ENCODE assay signal across 8 cellular contexts in genomic region chr12:31362115-31362758, GRCh38. TPM values are rescaled to one million over a fixed set of nuclear protein-coding genes. Genes with fewer than 3 reads are reported as not detected.
DNase-seq lines count a peak whose midpoint lies in the region; ATAC-seq and TF ChIP-seq lines count a peak whose summit lies in the region.

No MANE protein-coding gene starts in this region.

- H3K4me3 Mint-ChIP-seq in activated CD4-positive, alpha-beta memory T cell treated with anti-CD3 and anti-CD28 coated beads, Interleukin-2, amount 10 ng/mL, durations not matched to agents 7 days and 5 days, result peak overlapping the region; percentile 56
- peak overlapping the region; percentile 37 for H3K4me3 Mint-ChIP-seq in mesothelial cell of epicardium

- H3K27ac ChIP-seq in HEK293 (ENCODE audit: extremely low read depth, low read depth, low read length) (peak overlapping the region; percentile 51), right atrium auricular region (no peak overlapping the region)

- peak; percentile 49 for DNase-seq in NB4 (ENCODE audit: low read depth)
- DNase-seq in activated CD4-positive, alpha-beta memory T cell treated with anti-CD3 and anti-CD28 coated beads, Interleukin-2, amount 10 ng/mL, durations not matched to agents 7 days and 5 days, result no peak
- DNase-seq in mesothelial cell of epicardium (ENCODE audit: low spot score in 2 of 2, unreplicated experiment in 2 of 2), result no peak
- DNase-seq in right atrium auricular region (ENCODE audit: low spot score), result no peak
- no peak for DNase-seq in OCI-M1 (lab: John Stamatoyannopoulos, UW)
- no peak for DNase-seq in superior temporal gyrus (ENCODE audit: extremely low spot score)

- H3K9me3 ChIP-seq in HEK293 (ENCODE audit: control insufficient read depth, insufficient read depth, low read depth, low read length), result no peaks in the 10 kb centered on the region
- no peaks in the 10 kb centered on the region for H3K9me3 ChIP-seq in right atrium auricular region

- peak; percentile 30 for ATAC-seq in GM18508 (IDR thresholded peaks at IDR 0.05; ENCODE audit: insufficient read depth, unreplicated experiment)

- H3K9me3 Mint-ChIP-seq in activated CD4-positive, alpha-beta memory T cell treated with anti-CD3 and anti-CD28 coated beads, Interleukin-2, amount 10 ng/mL, durations not matched to agents 7 days and 5 days, result no peaks in the 10 kb centered on the region
- H3K9me3 Mint-ChIP-seq in mesothelial cell of epicardium, result no peaks in the 10 kb centered on the region

- H3K27ac Mint-ChIP-seq in activated CD4-positive, alpha-beta memory T cell treated with anti-CD3 and anti-CD28 coated beads, Interleukin-2, amount 10 ng/mL, durations not matched to agents 7 days and 5 days, result peak overlapping the region; percentile 87
- peak overlapping the region; percentile 93 for H3K27ac Mint-ChIP-seq in mesothelial cell of epicardium

- POLR2A ChIA-PET in HEK293 (lab: Yijun Ruan, JAX), result interaction anchor here (0.9 kb wide), 1 partner anchor 9 kb away, joined by 3 read pairs; no protein-coding TSS in a partner anchor
- POLR2A ChIA-PET in activated CD4-positive, alpha-beta memory T cell treated with anti-CD3 and anti-CD28 coated beads, Interleukin-2, amount 10 ng/mL, durations not matched to agents 7 days and 5 days (lab: Charles Lee), result interaction anchor here (1.2 to 2.8 kb wide), 3 partner anchors 8 to 46 kb away, joined by 3 to 13 read pairs (median 9); partner anchors contain the start of gene SINHCAF

- H3K4me1 ChIP-seq in HEK293 (ENCODE audit: control insufficient read depth, insufficient read depth, low read length) (peaks cover 6% of the 10 kb centered on the region; the same call in 1 of the 2 replicates), right atrium auricular region (no peaks in the 10 kb centered on the region)

- H3K4me3 ChIP-seq in HEK293 (ENCODE audit: low read depth, low read length) (no peak overlapping the region), NB4 (ENCODE audit: low read depth, low read length) (peak overlapping the region; percentile 35), right atrium auricular region (no peak overlapping the region)

- TF ChIP-seq CTCF in HEK293 (tag by site-specific recombination; IDR thresholded peaks at IDR 0.05) (peak; percentile 49), NB4 (IDR thresholded peaks at IDR 0.05; ENCODE audit: low read depth, low read length) (no peak), mesothelial cell of epicardium (IDR thresholded peaks at IDR 0.05; ENCODE audit: unreplicated experiment) (no peak), right atrium auricular region (IDR thresholded peaks at IDR 0.05) (no peak)

- CTCF ChIA-PET in HEK293 (lab: Yijun Ruan, JAX), result interaction anchor here (0.6 to 2.6 kb wide), 7 partner anchors 41 to 488 kb away, joined by 3 to 9 read pairs (median 3); no protein-coding TSS in a partner anchor
- CTCF ChIA-PET in activated CD4-positive, alpha-beta memory T cell treated with anti-CD3 and anti-CD28 coated beads, Interleukin-2, amount 10 ng/mL, durations not matched to agents 7 days and 5 days (lab: Charles Lee), result interaction anchor here (1.2 to 2.3 kb wide), 7 partner anchors 9 to 288 kb away, joined by 3 to 8 read pairs (median 4); partner anchors contain the start of gene DDX11

- no peaks in the 10 kb centered on the region for H3K36me3 Mint-ChIP-seq in activated CD4-positive, alpha-beta memory T cell treated with anti-CD3 and anti-CD28 coated beads, Interleukin-2, amount 10 ng/mL, durations not matched to agents 7 days and 5 days (ENCODE audit: low read depth)
- no peaks in the 10 kb centered on the region for H3K36me3 Mint-ChIP-seq in mesothelial cell of epicardium

- no peaks in the 10 kb centered on the region for H3K27me3 ChIP-seq in right atrium auricular region

- peaks cover 21% of the 10 kb centered on the region for H3K4me1 Mint-ChIP-seq in activated CD4-positive, alpha-beta memory T cell treated with anti-CD3 and anti-CD28 coated beads, Interleukin-2, amount 10 ng/mL, durations not matched to agents 7 days and 5 days
- peaks cover 30% of the 10 kb centered on the region for H3K4me1 Mint-ChIP-seq in mesothelial cell of epicardium

- H3K36me3 ChIP-seq in HEK293 (ENCODE audit: control insufficient read depth in 2 of 2, insufficient read depth in 1 of 2, low read length in 2 of 2) (no peaks in the 10 kb centered on the region), right atrium auricular region (no peaks in the 10 kb centered on the region)

- no peaks in the 10 kb centered on the region for H3K27me3 Mint-ChIP-seq in activated CD4-positive, alpha-beta memory T cell treated with anti-CD3 and anti-CD28 coated beads, Interleukin-2, amount 10 ng/mL, durations not matched to agents 7 days and 5 days
- H3K27me3 Mint-ChIP-seq in mesothelial cell of epicardium (ENCODE audit: low read depth), result no peaks in the 10 kb centered on the region

- no peak for TF ChIP-seq POLR2A in NB4 (IDR thresholded peaks at IDR 0.05; ENCODE audit: extremely low read depth, insufficient read length)

TF ChIP-seq in HEK293, 187 proteins besides CTCF, POLR2A, EP300 and RAD21:
- TF ChIP-seq OSR2 (tag by site-specific recombination; IDR thresholded peaks at IDR 0.05) (peak; percentile 88), PATZ1 (tag by site-specific recombination; IDR thresholded peaks at IDR 0.05) (0 out of 2 replicates have a peak, but pooled peaks have one; percentile 16), ZIC2 (tag by site-specific recombination; IDR thresholded peaks at IDR 0.05) (peak; percentile 62), ZNF2 (tag by site-specific recombination; IDR thresholded peaks at IDR 0.05) (0 out of 2 replicates have a peak, but pooled peaks have one; percentile 24), ZNF449 (tag by site-specific recombination; IDR thresholded peaks at IDR 0.05) (no peak), PBX3 (CRISPR knock-in tag; IDR thresholded peaks at IDR 0.05) (no peak), GLIS2 (tag by site-specific recombination; IDR thresholded peaks at IDR 0.05) (peak; percentile 35; the same call in 1 of the 2 replicates), ZNF335 (tag by site-specific recombination; conservative IDR thresholded peaks at IDR 0.05) (peak; percentile 95), ZNF18 (tag by site-specific recombination; IDR thresholded peaks at IDR 0.05) (peak; percentile 74; the same call in 1 of the 2 replicates), ZNF341 (tag by site-specific recombination; IDR thresholded peaks at IDR 0.05; ENCODE audit: low read depth) (peak; percentile 47), SCRT1 (tag by site-specific recombination; IDR thresholded peaks at IDR 0.05; ENCODE audit: borderline replicate concordance) (no peak), ZBTB21 (tag by site-specific recombination; IDR thresholded peaks at IDR 0.05) (no peak), TRIM28 (IDR thresholded peaks at IDR 0.05; ENCODE audit: borderline replicate concordance, low read length) (peak; percentile 58; the same call in 1 of the 2 replicates)

RNA-seq across cellular contexts. Expression of gene SINHCAF, which starts 36.3 kb away (rescaled TPM):
- total RNA-seq in activated CD4-positive, alpha-beta memory T cell treated with anti-CD3 and anti-CD28 coated beads, Interleukin-2, amount 10 ng/mL, durations not matched to agents 7 days and 5 days, result 100 to 1,000 TPM; 107 to 123 TPM
- total RNA-seq in mesothelial cell of epicardium (241 to 262 TPM (median 246 TPM) in 3 replicates), right atrium auricular region (10 to 100 TPM; 22.4 to 34.7 TPM)
